ENCODE assay signal across 8 cellular contexts in genomic region chr19:57947088-57947418, GRCh38. TPM values are rescaled to one million over a fixed set of nuclear protein-coding genes. Genes with fewer than 3 reads are reported as not detected.
A peak's percentile ranks its signal among the peaks of the same experiment; 100 is the strongest.
DNase-seq lines count a peak whose midpoint lies in the region; ATAC-seq and TF ChIP-seq lines count a peak whose summit lies in the region.

No MANE protein-coding gene starts in this region.

- H3K9me3 Mint-ChIP-seq in CD8-positive, alpha-beta memory T cell: peaks cover 30 to 66% (median 52%) of the 10 kb centered on the region in 5 donors
- H3K9me3 Mint-ChIP-seq in natural killer cell: peaks cover 5 to 6% of the 10 kb centered on the region in 2 donors

- CTCF ChIA-PET in CD8-positive, alpha-beta memory T cell (lab: Charles Lee): no interaction called here

- H3K4me1 Mint-ChIP-seq in CD8-positive, alpha-beta memory T cell: peaks cover 19 to 31% (median 25%) of the 10 kb centered on the region in 3 donors
- peaks cover 20 to 40% of the 10 kb centered on the region in 2 donors for H3K4me1 Mint-ChIP-seq in natural killer cell

- DNase-seq in CD8-positive, alpha-beta memory T cell: no peak
- DNase-seq in natural killer cell: no peak
- no peak for DNase-seq in NOMO-1 (lab: John Stamatoyannopoulos, UW; ENCODE audit: unreplicated experiment in 2 of 2)
- DNase-seq in NCI-H1436 (lab: John Stamatoyannopoulos, UW): no peak
- no peak for DNase-seq in stimulated activated CD4-positive, alpha-beta T cell treated with anti-CD3 and anti-CD28 coated beads, Interleukin-15, amount 100 ng/mL, for 24 hours
- DNase-seq in central memory CD4-positive, alpha-beta T cell: no peak

- intact Hi-C loops in natural killer cell (cut with micrococcal nuclease): loop anchor here (1.0 kb wide), 1 partner anchor 31 kb away; the partner anchor contains the start of gene ZNF417

- H3K36me3 Mint-ChIP-seq in CD8-positive, alpha-beta memory T cell: peaks cover 42 to 57% (median 49%) of the 10 kb centered on the region in 3 donors
- peaks cover 17% of the 10 kb centered on the region for H3K36me3 Mint-ChIP-seq in natural killer cell

- H3K9me3 ChIP-seq in CD8-positive, alpha-beta memory T cell (ENCODE audit: low read length): peaks cover 21% of the 10 kb centered on the region
- H3K9me3 ChIP-seq in HUES64 (ENCODE audit: insufficient read depth, low read depth, low read length) (peaks cover 31% of the 10 kb centered on the region; the same call in 1 of the 2 replicates), duodenal mucosa (ENCODE audit: control insufficient read depth in 1 of 2, low read length in 2 of 2) (peaks cover 42 to 51% of the 10 kb centered on the region in 2 donors)

- 2% methylated on average over 18 of the region's 18 CpGs for WGBS in HUES64

- peaks cover 11% of the 10 kb centered on the region for H3K4me1 ChIP-seq in CD8-positive, alpha-beta memory T cell (ENCODE audit: insufficient read depth, low read length)
- H3K4me1 ChIP-seq in HUES64 (ENCODE audit: insufficient read depth, low read length) (peaks cover 5% of the 10 kb centered on the region; the same call in 1 of the 2 replicates), duodenal mucosa (ENCODE audit: control insufficient read depth in 1 of 2, insufficient read depth in 2 of 2, low read length in 2 of 2) (peaks cover 7 to 11% of the 10 kb centered on the region in 2 donors)

- no peak for TF ChIP-seq CTCF in natural killer cell (IDR thresholded peaks at IDR 0.05)

- peaks cover 0 to 3% of the 10 kb centered on the region in 2 donors for H3K27me3 Mint-ChIP-seq in CD8-positive, alpha-beta memory T cell
- no peaks in the 10 kb centered on the region for H3K27me3 Mint-ChIP-seq in natural killer cell (ENCODE audit: low read depth in 2 of 2)

- peak overlapping the region; percentile 93 to 97 (median 96) for H3K4me3 Mint-ChIP-seq in CD8-positive, alpha-beta memory T cell
- H3K4me3 Mint-ChIP-seq in natural killer cell: peak overlapping the region; percentile 94

- peaks cover 22% of the 10 kb centered on the region for H3K36me3 ChIP-seq in CD8-positive, alpha-beta memory T cell (ENCODE audit: insufficient read depth, low read length)
- H3K36me3 ChIP-seq in HUES64 (ENCODE audit: insufficient read depth, low read length) (peaks cover 22% of the 10 kb centered on the region), duodenal mucosa (ENCODE audit: control insufficient read depth in 1 of 2, insufficient read depth in 2 of 2, low read length in 2 of 2) (peaks cover 27 to 33% of the 10 kb centered on the region in 2 donors)

- peak overlapping the region; percentile 64 for H3K27ac ChIP-seq in CD8-positive, alpha-beta memory T cell (ENCODE audit: low read depth, low read length)
- H3K27ac ChIP-seq in HUES64 (ENCODE audit: low read depth, low read length) (peak overlapping the region; percentile 73), duodenal mucosa (ENCODE audit: low read depth, low read length) (peak overlapping the region; percentile 34)

- ATAC-seq in natural killer cell: peak in 2 of 3 donors; percentile 8 to 9

- H3K27ac Mint-ChIP-seq in CD8-positive, alpha-beta memory T cell: peak overlapping the region in 7 of 8 donors; percentile 20 to 96 (median 88)
- H3K27ac Mint-ChIP-seq in natural killer cell: peak overlapping the region; percentile 92 to 93

- peak overlapping the region; percentile 89 for H3K9ac ChIP-seq in HUES64 (ENCODE audit: low read depth, low read length)
- H3K9ac ChIP-seq in duodenal mucosa (ENCODE audit: low read depth in 1 of 2, low read length in 2 of 2): peak overlapping the region; percentile 53 to 57

- peak overlapping the region; percentile 75 for H3K4me3 ChIP-seq in CD8-positive, alpha-beta memory T cell (ENCODE audit: low read length)
- H3K4me3 ChIP-seq in HUES64 (ENCODE audit: low read length) (peak overlapping the region; percentile 93), duodenal mucosa (ENCODE audit: low read depth in 1 of 2, low read length in 2 of 2) (peak overlapping the region; percentile 78 to 97)

- POLR2A ChIA-PET in CD8-positive, alpha-beta memory T cell (lab: Charles Lee): no interaction called here

- H3K27me3 ChIP-seq in CD8-positive, alpha-beta memory T cell (ENCODE audit: insufficient read depth, low read length, poor library complexity, severe bottlenecking): no peaks in the 10 kb centered on the region
- no peaks in the 10 kb centered on the region for H3K27me3 ChIP-seq in HUES64 (ENCODE audit: insufficient read depth, low read length)
- H3K27me3 ChIP-seq in duodenal mucosa (ENCODE audit: control insufficient read depth in 1 of 2, insufficient read depth in 2 of 2, low read length in 2 of 2): no peaks in the 10 kb centered on the region

RNA-seq across cellular contexts. Expression of gene ZNF256, which starts 0.5 kb away (rescaled TPM):
- 1 to 10 TPM; 7.2 to 8.8 TPM for total RNA-seq in CD8-positive, alpha-beta memory T cell
- 4.5 TPM for polyA plus RNA-seq in CD8-positive, alpha-beta memory T cell
- 7.6 TPM for polyA plus RNA-seq in HUES64 (2013, experiment 1 of 2)
- polyA plus RNA-seq in HUES64 (2013, experiment 2 of 2): 8.8 TPM
- total RNA-seq in natural killer cell: 10 to 100 TPM; 17.7 to 31.2 (median 27.2) TPM

RNA-seq across cellular contexts. Expression of gene ZNF418, which starts 11.9 kb away (rescaled TPM):
- total RNA-seq in CD8-positive, alpha-beta memory T cell: 1 to 10 TPM; 5.1 to 6.7 TPM
- polyA plus RNA-seq in CD8-positive, alpha-beta memory T cell: 3.3 TPM
- 7.3 TPM for polyA plus RNA-seq in HUES64 (2013, experiment 1 of 2)
- 6.5 TPM for polyA plus RNA-seq in HUES64 (2013, experiment 2 of 2)
- total RNA-seq in natural killer cell: 10 to 100 TPM in 1 of 3 donors, 1 to 10 TPM in 2; 4.3 to 13.3 (median 6.2) TPM

RNA-seq across cellular contexts. Expression of gene C19orf18, which starts 27.3 kb away (rescaled TPM):
- under 1 TPM in 1 of 2 experiments, not detected in 1; 0.33 TPM for total RNA-seq in CD8-positive, alpha-beta memory T cell
- 0.41 TPM for polyA plus RNA-seq in CD8-positive, alpha-beta memory T cell
- 0.45 TPM for polyA plus RNA-seq in HUES64 (2013, experiment 1 of 2)
- 0.32 TPM for polyA plus RNA-seq in HUES64 (2013, experiment 2 of 2)
- under 1 TPM; 0.55 to 0.99 (median 0.70) TPM for total RNA-seq in natural killer cell

RNA-seq across cellular contexts. Expression of gene ZNF417, which starts 30.7 kb away (rescaled TPM):
- total RNA-seq in CD8-positive, alpha-beta memory T cell: 10 to 100 TPM; 15.8 to 16.8 TPM
- 4.4 TPM for polyA plus RNA-seq in CD8-positive, alpha-beta memory T cell
- 7.5 TPM for polyA plus RNA-seq in HUES64 (2013, experiment 1 of 2)
- 8.1 TPM for polyA plus RNA-seq in HUES64 (2013, experiment 2 of 2)
- 10 to 100 TPM; 32.1 to 46.7 (median 36.4) TPM for total RNA-seq in natural killer cell

RNA-seq across cellular contexts. Expression of gene ZNF606, which starts 55.6 kb away (rescaled TPM):
- 1 to 10 TPM; 8.2 to 8.7 TPM for total RNA-seq in CD8-positive, alpha-beta memory T cell
- 3.9 TPM for polyA plus RNA-seq in CD8-positive, alpha-beta memory T cell
- 9.5 TPM for polyA plus RNA-seq in HUES64 (2013, experiment 1 of 2)
- 11.9 TPM for polyA plus RNA-seq in HUES64 (2013, experiment 2 of 2)
- 10 to 100 TPM in 2 of 3 donors, 1 to 10 TPM in 1; 8.9 to 13.5 (median 12.5) TPM for total RNA-seq in natural killer cell
